Comparison of ENCODE assay signal across 12 cellular contexts in genomic region chr1:94807742-94808491, GRCh38. TPM values are rescaled to one million over a fixed set of nuclear protein-coding genes. Genes with fewer than 3 reads are reported as not detected.
DNase-seq lines count a peak whose midpoint lies in the region; ATAC-seq and TF ChIP-seq lines count a peak whose summit lies in the region.
"Had no signal": no experiment of that assay in that cellular context is flagged by ENCODE, and none has a peak within 500 bp of the region (broad histone marks: within the 10 kb centered on the region; RNA-seq: fewer than 3 reads in every experiment).

No MANE protein-coding gene starts in this region.

- TF ChIP-seq CTCF in transverse colon (IDR thresholded peaks at IDR 0.05) = peak in 3 of 5 experiments; percentile 22 to 59 (median 45)

- 57 to 75% methylated on average over 7 to 12 of the region's 12 CpGs for WGBS in transverse colon (ENCODE audit: low coverage in 1 of 2), 2 donors

- in situ Hi-C loops in transverse colon (cut with MboI; ENCODE audit: low pct_ligation_motif_present in 1 of 4, low pct_unique_long_range_greater_than_20kb in 1 of 4, low sequenced_read_pairs in 3 of 4) = loop anchor here (10.0 to 25.0 kb wide), 2 partner anchors 283 to 746 kb away; no protein-coding TSS in a partner anchor

- H3K4me1 ChIP-seq in transverse colon = peaks cover 16 to 62% (median 36%) of the 10 kb centered on the region in 4 donors

- no peak overlapping the region for H3K4me3 ChIP-seq in transverse colon

- H3K27ac Mint-ChIP-seq in activated CD4-positive, alpha-beta T cell treated with anti-CD3 and anti-CD28 coated beads, Interleukin-2, amount 10 ng/mL, durations not matched to agents 24 days and 14 days = no peak overlapping the region
- H3K27ac Mint-ChIP-seq in effector memory CD8-positive, alpha-beta T cell = peak overlapping the region in 1 of 2 donors; percentile 19
- H3K27ac Mint-ChIP-seq: activated naive CD4-positive, alpha-beta T cell treated with anti-CD3 and anti-CD28 coated beads for 36 hours; natural killer cell had no signal

- H3K27me3 Mint-ChIP-seq in activated CD4-positive, alpha-beta T cell treated with anti-CD3 and anti-CD28 coated beads, Interleukin-2, amount 10 ng/mL, durations not matched to agents 24 days and 14 days = peaks cover 13% of the 10 kb centered on the region
- H3K27me3 Mint-ChIP-seq in effector memory CD8-positive, alpha-beta T cell = peaks cover 10 to 11% of the 10 kb centered on the region in 2 donors

- no peaks in the 10 kb centered on the region for H3K9me3 ChIP-seq in transverse colon

- no peaks in the 10 kb centered on the region for H3K9me3 Mint-ChIP-seq in activated CD4-positive, alpha-beta T cell treated with anti-CD3 and anti-CD28 coated beads, Interleukin-2, amount 10 ng/mL, durations not matched to agents 24 days and 14 days
- H3K9me3 Mint-ChIP-seq in effector memory CD8-positive, alpha-beta T cell = no peaks in the 10 kb centered on the region
- H3K9me3 Mint-ChIP-seq: activated naive CD4-positive, alpha-beta T cell treated with anti-CD3 and anti-CD28 coated beads for 36 hours; natural killer cell had no signal

- no peak for TF ChIP-seq EP300 in transverse colon (IDR thresholded peaks at IDR 0.05; ENCODE audit: low read depth)

- peak overlapping the region; percentile 65 to 75 (median 66) for H3K27ac ChIP-seq in transverse colon

- no peaks in the 10 kb centered on the region for H3K36me3 ChIP-seq in transverse colon

- peaks cover 8% of the 10 kb centered on the region for H3K4me1 Mint-ChIP-seq in activated CD4-positive, alpha-beta T cell treated with anti-CD3 and anti-CD28 coated beads, Interleukin-2, amount 10 ng/mL, durations not matched to agents 24 days and 14 days
- H3K4me1 Mint-ChIP-seq in effector memory CD8-positive, alpha-beta T cell (ENCODE audit: low read depth in 2 of 2) = peaks cover 0 to 6% of the 10 kb centered on the region in 2 donors

- no peak for TF ChIP-seq POLR2A in transverse colon (IDR thresholded peaks at IDR 0.05)

- H3K4me3 Mint-ChIP-seq in activated CD4-positive, alpha-beta T cell treated with anti-CD3 and anti-CD28 coated beads, Interleukin-2, amount 10 ng/mL, durations not matched to agents 24 days and 14 days = no peak overlapping the region
- peak overlapping the region in 1 of 2 donors; percentile 36 for H3K4me3 Mint-ChIP-seq in effector memory CD8-positive, alpha-beta T cell
- H3K4me3 Mint-ChIP-seq: activated naive CD4-positive, alpha-beta T cell treated with anti-CD3 and anti-CD28 coated beads for 36 hours; natural killer cell had no signal

- H3K27me3 ChIP-seq in transverse colon = no peaks in the 10 kb centered on the region

- intact Hi-C loops in activated CD4-positive, alpha-beta T cell treated with anti-CD3 and anti-CD28 coated beads, Interleukin-2, amount 10 ng/mL, durations not matched to agents 24 days and 14 days (cut with micrococcal nuclease) = loop anchor here (5.0 kb wide), 3 partner anchors 286 to 761 kb away; no protein-coding TSS in a partner anchor
- intact Hi-C loops in transverse colon (cut with DNase I; ENCODE audit: low total_unique reads) = loop anchor here (5.0 to 10.0 kb wide), 2 partner anchors 286 to 473 kb away; no protein-coding TSS in a partner anchor

- peak; percentile 84 for ATAC-seq in effector memory CD8-positive, alpha-beta T cell (replicated peaks)
- no peak for ATAC-seq in HG03039 (IDR thresholded peaks at IDR 0.05; ENCODE audit: unreplicated experiment)

- DNase-seq in activated CD4-positive, alpha-beta T cell treated with anti-CD3 and anti-CD28 coated beads, Interleukin-2, amount 10 ng/mL, durations not matched to agents 24 days and 14 days = peak; percentile 65
- no peak for DNase-seq in activated CD4-positive, alpha-beta T cell treated with anti-CD3 and anti-CD28 coated beads, Interleukin-2, amount 50 U/mL, for 48 hours
- peak; percentile 21 for DNase-seq in SKM-1 (lab: John Stamatoyannopoulos, UW; ENCODE audit: unreplicated experiment)
- DNase-seq in effector memory CD8-positive, alpha-beta T cell = no peak
- peak; percentile 78 for DNase-seq in transverse colon
- no peak for DNase-seq in GM19240 (ENCODE audit: insufficient read length, low spot score)
- no peak for DNase-seq in NCI-H187 treated with DMSO at 0.1 percent for 48 hours (lab: John Stamatoyannopoulos, UW)
- DNase-seq: 8988T; activated CD4-positive, alpha-beta T cell treated with anti-CD3 and anti-CD28 coated beads, Interleukin-2, amount 50 U/mL, for 1 hour; activated naive CD4-positive, alpha-beta T cell treated with anti-CD3 and anti-CD28 coated beads for 36 hours; natural killer cell had no signal

- no peaks in the 10 kb centered on the region for H3K36me3 Mint-ChIP-seq in activated CD4-positive, alpha-beta T cell treated with anti-CD3 and anti-CD28 coated beads, Interleukin-2, amount 10 ng/mL, durations not matched to agents 24 days and 14 days (ENCODE audit: low read depth)
- H3K36me3 Mint-ChIP-seq in effector memory CD8-positive, alpha-beta T cell (ENCODE audit: insufficient read depth) = no peaks in the 10 kb centered on the region
- H3K36me3 Mint-ChIP-seq: natural killer cell had no signal

RNA-seq across cellular contexts. Expression of gene SLC44A3, which starts 12.2 kb away (rescaled TPM):
- total RNA-seq in activated CD4-positive, alpha-beta T cell treated with anti-CD3 and anti-CD28 coated beads, Interleukin-2, amount 10 ng/mL, durations not matched to agents 24 days and 14 days = not detected in 2 replicates
- total RNA-seq in transverse colon = 10 to 100 TPM; 20.6 to 60.5 (median 41.8) TPM
- total RNA-seq: activated naive CD4-positive, alpha-beta T cell treated with anti-CD3 and anti-CD28 coated beads for 36 hours had no signal

Comparison
In these comparisons a context has a peak if more than half of its experiments do, and no peak if none do; other contexts are left out.
1. DNase-seq: peak in activated CD4-positive, alpha-beta T cell treated with anti-CD3 and anti-CD28 coated beads, Interleukin-2, amount 10 ng/mL, durations not matched to agents 24 days and 14 days (single experiment), SKM-1 (single experiment) and transverse colon (single experiment); none in activated CD4-positive, alpha-beta T cell treated with anti-CD3 and anti-CD28 coated beads, Interleukin-2, amount 50 U/mL, for 48 hours (0 of 2), effector memory CD8-positive, alpha-beta T cell (0 of 3), GM19240 (single experiment) and NCI-H187 treated with DMSO at 0.1 percent for 48 hours (single experiment).
2. RNA of gene SLC44A3, which starts 12.2 kb away (total RNA-seq): 20.6 to 60.5 TPM in transverse colon; not detected in activated CD4-positive, alpha-beta T cell treated with anti-CD3 and anti-CD28 coated beads, Interleukin-2, amount 10 ng/mL, durations not matched to agents 24 days and 14 days; every median in the first group is over 10 times any median in the second.